ENCODE assay signal across 8 cellular contexts in the genomic region with DNA sequence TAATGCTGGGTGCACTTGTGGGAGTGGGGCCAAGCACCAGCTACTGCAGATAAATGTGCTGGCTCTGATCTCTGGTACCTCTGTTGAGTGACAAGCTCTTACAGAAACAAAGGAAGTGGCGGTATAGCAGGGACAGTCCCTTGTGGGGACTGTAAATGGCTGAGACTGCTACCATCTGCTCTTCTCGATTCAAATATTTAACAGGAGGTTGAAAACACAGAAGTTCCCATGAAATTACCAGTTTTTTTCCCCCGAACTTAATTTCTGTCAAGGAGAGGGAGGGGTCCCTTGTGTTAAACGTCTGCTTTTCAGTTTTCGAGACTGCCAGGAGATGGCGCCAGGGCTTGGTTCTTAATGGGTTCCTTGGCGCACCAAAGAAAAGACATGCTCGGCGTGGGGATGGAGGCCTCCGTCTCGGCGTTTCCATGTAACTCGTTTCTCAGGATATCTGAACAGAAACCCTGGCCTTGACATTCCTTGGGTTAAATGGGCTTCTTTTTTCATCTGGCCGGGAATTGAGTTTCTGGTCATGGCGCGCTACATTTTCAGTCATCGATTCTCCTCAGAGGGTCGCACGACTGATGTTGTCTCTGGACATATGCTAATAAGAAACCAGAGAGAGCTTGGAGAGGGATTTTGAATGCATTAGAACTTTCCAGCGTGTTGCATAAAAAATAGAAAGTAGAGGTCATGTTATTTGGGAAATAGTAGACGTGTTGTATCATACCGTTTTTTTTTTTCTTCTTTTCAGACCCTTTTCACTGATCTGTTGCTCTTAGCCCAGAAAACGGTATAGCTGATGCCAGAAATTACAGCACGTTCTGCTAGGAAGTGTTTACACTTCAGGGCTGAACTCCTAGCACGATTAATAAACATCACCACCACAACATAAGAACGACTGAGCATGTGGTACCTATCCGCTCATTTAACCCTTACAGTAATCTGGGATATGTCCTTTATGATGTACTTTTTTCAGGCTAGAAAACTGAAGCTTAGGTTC.
DNase-seq lines count a peak whose midpoint lies in the region; ATAC-seq and TF ChIP-seq lines count a peak whose summit lies in the region.

No MANE protein-coding gene starts in this region.

- 26% methylated on average over 27 of the region's 27 CpGs for WGBS in esophagus muscularis mucosa
- 26 to 33% (median 31%) methylated on average over 27 of the region's 27 CpGs for WGBS in stomach, 5 donors

- peak overlapping the region; percentile 32 to 42 (median 36) for H3K4me3 ChIP-seq in esophagus muscularis mucosa
- H3K4me3 ChIP-seq in stomach = peak overlapping the region; percentile 12 to 36 (median 26)

- peak; percentile 82 to 89 (median 83) for TF ChIP-seq CTCF in esophagus muscularis mucosa (IDR thresholded peaks at IDR 0.05)
- TF ChIP-seq CTCF in stomach (IDR thresholded peaks at IDR 0.05) = peak in 5 of 7 experiments; percentile 31 to 69 (median 56)

- H3K9me3 ChIP-seq in esophagus muscularis mucosa = no peaks in the 10 kb centered on the region
- H3K9me3 ChIP-seq in stomach = no peaks in the 10 kb centered on the region

- no peaks in the 10 kb centered on the region for H3K27me3 ChIP-seq in esophagus muscularis mucosa
- H3K27me3 ChIP-seq in stomach = no peaks in the 10 kb centered on the region

- H3K36me3 ChIP-seq in esophagus muscularis mucosa (no peaks in the 10 kb centered on the region), stomach (no peaks in the 10 kb centered on the region)

- peak; percentile 80 for DNase-seq in D341Med (ENCODE audit: low spot score)
- DNase-seq in NCI-H510A (lab: John Stamatoyannopoulos, UW) = peak; percentile 35
- DNase-seq in activated CD8-positive, alpha-beta memory T cell treated with anti-CD3 and anti-CD28 coated beads for 24 hours = peak; percentile 69
- DNase-seq in esophagus muscularis mucosa (ENCODE audit: extremely low spot score) = no peak
- peak; percentile 84 for DNase-seq in myocyte (ENCODE audit: low read depth)
- peak; percentile 69 for DNase-seq in stomach

- peak overlapping the region; percentile 59 to 80 (median 72) for H3K27ac ChIP-seq in esophagus muscularis mucosa (replicated peaks in 1 of 4)
- H3K27ac ChIP-seq in stomach = peak overlapping the region; percentile 30 to 81 (median 47)

- no peak for TF ChIP-seq POLR2A in esophagus muscularis mucosa (IDR thresholded peaks at IDR 0.05; ENCODE audit: low read depth)
- TF ChIP-seq POLR2A in stomach (IDR thresholded peaks at IDR 0.05) = no peak

- intact Hi-C loops in esophagus muscularis mucosa (cut with DNase I) (loop anchor here (1.0 to 5.0 kb wide), 3 partner anchors 234 to 525 kb away; partner anchors contain the start of gene MAP1B), stomach (cut with DNase I; ENCODE audit: low total_unique reads) (loop anchor here (5.0 kb wide), 1 partner anchor 234 kb away; no protein-coding TSS in a partner anchor)

- ATAC-seq in GM19467 (IDR thresholded peaks at IDR 0.05; ENCODE audit: unreplicated experiment) = peak; percentile 94
- peak; percentile 90 for ATAC-seq in HG03520 (IDR thresholded peaks at IDR 0.05; ENCODE audit: unreplicated experiment)

- TF ChIP-seq EP300 in esophagus muscularis mucosa (IDR thresholded peaks at IDR 0.05) (no peak), stomach (IDR thresholded peaks at IDR 0.05) (no peak)

- peaks cover 4 to 24% (median 21%) of the 10 kb centered on the region in 4 donors for H3K4me1 ChIP-seq in esophagus muscularis mucosa
- H3K4me1 ChIP-seq in stomach = peaks cover 0 to 22% (median 16%) of the 10 kb centered on the region in 4 donors
